Comparison of ENCODE assay signal across 8 cellular contexts in genomic region chr19:18542936-18543813, GRCh38. TPM values are rescaled to one million over a fixed set of nuclear protein-coding genes. Genes with fewer than 3 reads are reported as not detected.
A peak's percentile ranks its signal among the peaks of the same experiment; 100 is the strongest.
DNase-seq lines count a peak whose midpoint lies in the region; ATAC-seq and TF ChIP-seq lines count a peak whose summit lies in the region.

Gene FKBP8 (minus strand): TSS chr19:18543573. CDS start chr19:18541970, 1,603 bp downstream.

- peaks cover 20 to 34% of the 10 kb centered on the region in 2 experiments for H3K79me1 ChIP-seq in IMR-90 (ENCODE audit: low read depth in 1 of 2, low read length in 2 of 2)

- intact Hi-C loops in Caco-2 (cut with micrococcal nuclease; ENCODE audit: unreplicated experiment) (no loop called here), IMR-90 (cut with micrococcal nuclease) (no loop called here), PC-3 (cut with micrococcal nuclease) (no loop called here)

- H3K4me3 ChIP-seq in Caco-2 (ENCODE audit: low read depth, low read length) (peak within 1 kb of the TSS; percentile 84), IMR-90 (ENCODE audit: insufficient read depth, low read depth, low read length) (peak within 1 kb of the TSS; percentile 89), PC-3 (ENCODE audit: low read length) (peak within 1 kb of the TSS; percentile 72)

- H3K27ac ChIP-seq in IMR-90 (ENCODE audit: insufficient read depth, low read length) = peak within 1 kb of the TSS; percentile 93
- no peak within 1 kb of the TSS for H3K27ac ChIP-seq in PC-3 (ENCODE audit: low read length)
- peak within 1 kb of the TSS; percentile 58 for H3K27ac ChIP-seq in epithelial cell of prostate

- H3K9me3 ChIP-seq in Caco-2 (no peaks in the 10 kb centered on the region), IMR-90 (ENCODE audit: control insufficient read depth, insufficient read depth, low read length) (no peaks in the 10 kb centered on the region), PC-3 (ENCODE audit: low read length) (no peaks in the 10 kb centered on the region)

- no peaks in the 10 kb centered on the region for H3K9me3 Mint-ChIP-seq in Caco-2 (ENCODE audit: unreplicated experiment)

- peak within 1 kb of the TSS; percentile 74 for H3K56ac ChIP-seq in IMR-90 (ENCODE audit: extremely low read depth, insufficient read depth, low read length)

- H2AK5ac ChIP-seq in IMR-90 (ENCODE audit: low read depth, low read length) = peak within 1 kb of the TSS; percentile 70

- peaks cover 24% of the 10 kb centered on the region for H3K36me3 Mint-ChIP-seq in Caco-2 (ENCODE audit: insufficient read depth, unreplicated experiment)

- ATAC-seq in GM21526 (IDR thresholded peaks at IDR 0.05; ENCODE audit: low FRiP score, unreplicated experiment) (peak; percentile 74), IMR-90 (ENCODE audit: low read depth) (peak; percentile 100), PC-3 (peak; percentile 98)

- H4K5ac ChIP-seq in IMR-90 (ENCODE audit: low read depth, low read length) = peak within 1 kb of the TSS; percentile 99

- no peaks in the 10 kb centered on the region for H3K9me2 ChIP-seq in PC-3 (replicated peaks; ENCODE audit: low read length)

- POLR2A ChIA-PET in Caco-2 (lab: Charles Lee) = interaction anchor here (0.7 kb wide), 1 partner anchor 376 kb away, joined by 3 read pairs; the partner anchor contains the start of gene COPE
- POLR2A ChIA-PET in IMR-90 (lab: Charles Lee; ENCODE audit: unreplicated experiment) = no interaction called here
- POLR2A ChIA-PET in PC-3 (lab: Charles Lee; ENCODE audit: unreplicated experiment) = no interaction called here

- peaks cover 11% of the 10 kb centered on the region for H3K79me2 ChIP-seq in PC-3 (ENCODE audit: low read length)

- H3K4me3 Mint-ChIP-seq in Caco-2 (ENCODE audit: unreplicated experiment) = peak within 1 kb of the TSS; percentile 82

- peak within 1 kb of the TSS; percentile 63 for H2BK120ac ChIP-seq in IMR-90 (ENCODE audit: low read depth, low read length)

- H3K27me3 ChIP-seq in Caco-2 (replicated peaks; ENCODE audit: control insufficient read depth, insufficient read depth, low read length) = no peaks in the 10 kb centered on the region
- no peaks in the 10 kb centered on the region for H3K27me3 ChIP-seq in IMR-90 (ENCODE audit: control insufficient read depth, insufficient read depth, low read length)
- no peaks in the 10 kb centered on the region for H3K27me3 ChIP-seq in PC-3 (ENCODE audit: low read length)

- peak within 1 kb of the TSS; percentile 97 for H3K4ac ChIP-seq in IMR-90 (ENCODE audit: low read depth, low read length)

- H4K91ac ChIP-seq in IMR-90 (ENCODE audit: insufficient read depth, low read depth, low read length) = peak within 1 kb of the TSS; percentile 82

- dilution Hi-C loops in IMR-90 (cut with HindIII; ENCODE audit: low sequenced_read_pairs, unreplicated experiment) = no loop called here

- H3K14ac ChIP-seq in IMR-90 (replicated peaks; ENCODE audit: low read depth, low read length) = peak within 1 kb of the TSS; percentile 95

- H2BK15ac ChIP-seq in IMR-90 (ENCODE audit: low read depth, low read length) = peak within 1 kb of the TSS; percentile 36; the same call in 1 of the 3 replicates

- no peaks in the 10 kb centered on the region for H3K27me3 Mint-ChIP-seq in Caco-2 (ENCODE audit: insufficient read depth, unreplicated experiment)

- peak within 1 kb of the TSS; percentile 92 for H3K27ac Mint-ChIP-seq in Caco-2 (ENCODE audit: unreplicated experiment)

- no peak for TF ChIP-seq POLR2A in IMR-90 (IDR thresholded peaks at IDR 0.05; ENCODE audit: low read depth, low read length)

- no peaks in the 10 kb centered on the region for H3K4me1 Mint-ChIP-seq in Caco-2 (ENCODE audit: low read depth, unreplicated experiment)

- peaks cover 13% of the 10 kb centered on the region for H3K9me1 ChIP-seq in IMR-90 (ENCODE audit: insufficient read depth, low read length)

- BruUV-seq in Caco-2 (replicated peaks; lab: Mats Ljungman, UMichigan) = no TSS peak
- no TSS peak for BruUV-seq in IMR-90 (replicated peaks; lab: Mats Ljungman, UMichigan)
- no TSS peak for BruUV-seq in PC-3 (replicated peaks; lab: Mats Ljungman, UMichigan)

- H3F3A ChIP-seq in PC-3 (ENCODE audit: low read length, unreplicated experiment) = no peaks in the 10 kb centered on the region

- H4K20me1 ChIP-seq in IMR-90 (ENCODE audit: insufficient read depth, low read length) (no peaks in the 10 kb centered on the region), PC-3 (ENCODE audit: low read length) (no peaks in the 10 kb centered on the region)

- peak within 1 kb of the TSS; percentile 99 for H2AK9ac ChIP-seq in IMR-90 (replicated peaks; ENCODE audit: low read depth, low read length, poor library complexity)

- H3K4me2 ChIP-seq in IMR-90 (ENCODE audit: low read depth, low read length) (peak within 1 kb of the TSS; percentile 93), PC-3 (ENCODE audit: low read length) (peak within 1 kb of the TSS; percentile 94)

- H3K9ac ChIP-seq in IMR-90 (ENCODE audit: low read depth, low read length) (peak within 1 kb of the TSS; percentile 91), PC-3 (ENCODE audit: low read length) (peak within 1 kb of the TSS; percentile 46; the same call in 1 of the 2 replicates)

- peak within 1 kb of the TSS; percentile 81 to 98 for H4K8ac ChIP-seq in IMR-90 (ENCODE audit: low read depth in 2 of 2, low read length in 2 of 2)

- H3K23ac ChIP-seq in IMR-90 (ENCODE audit: low read depth, low read length) = peak within 1 kb of the TSS; percentile 94

- H2BK5ac ChIP-seq in IMR-90 (ENCODE audit: low read depth, low read length, poor library complexity, severe bottlenecking) = peak within 1 kb of the TSS; percentile 97

- no peak for TF ChIP-seq RAD21 in IMR-90 (IDR thresholded peaks at IDR 0.05; ENCODE audit: low read length)

- CTCF ChIA-PET in Caco-2 (lab: Charles Lee) = interaction anchor here (0.6 kb wide), 1 partner anchor 22 kb away, joined by 3 read pairs; the partner anchor contains the start of gene ELL
- CTCF ChIA-PET in IMR-90 (lab: Yijun Ruan, JAX) = no interaction called here
- CTCF ChIA-PET in PC-3 (lab: Charles Lee) = no interaction called here

- in situ Hi-C loops in IMR-90 (cut with MboI; ENCODE audit: low sequenced_read_pairs) = no loop called here

- peaks cover 11% of the 10 kb centered on the region for H3K4me1 ChIP-seq in Caco-2
- peaks cover 7% of the 10 kb centered on the region for H3K4me1 ChIP-seq in IMR-90 (ENCODE audit: control insufficient read depth, insufficient read depth, low read length)
- H3K4me1 ChIP-seq in PC-3 (ENCODE audit: insufficient read depth, low read length) = peaks cover 13% of the 10 kb centered on the region; the same call in 1 of the 2 replicates

- TF ChIP-seq CTCF in Caco-2 (IDR thresholded peaks at IDR 0.05; ENCODE audit: insufficient read depth in 1 of 2, low read depth in 1 of 2, low read length in 1 of 2, severe bottlenecking in 1 of 2, unreplicated experiment in 1 of 2) (no peak), IMR-90 (conservative IDR thresholded peaks at IDR 0.05; ENCODE audit: low read depth, low read length) (no peak), PC-3 (conservative IDR thresholded peaks at IDR 0.05; ENCODE audit: low read depth, low read length) (no peak)

- peak; percentile 90 to 95 for DNase-seq in Caco-2
- DNase-seq in IMR-90 = peak; percentile 79
- DNase-seq in PC-3 = peak; percentile 91
- peak; percentile 93 for DNase-seq in activated T-cell treated with anti-CD3 and anti-CD28 coated beads for 48 hours (ENCODE audit: low read depth)
- DNase-seq in epithelial cell of prostate (ENCODE audit: low read depth, low spot score) = peak; percentile 20
- peak; percentile 94 for DNase-seq in mucosa of gallbladder (ENCODE audit: low spot score)
- DNase-seq in stimulated activated CD8-positive, alpha-beta memory T cell treated with anti-CD3 and anti-CD28 coated beads, Interleukin-4, amount 100 ng/mL, for 1 hour (ENCODE audit: low read depth in 2 of 2, low spot score in 1 of 2) = peak; percentile 89 to 91

- H2BK20ac ChIP-seq in IMR-90 (ENCODE audit: low read depth, low read length) = peak within 1 kb of the TSS; percentile 72; the same call in 1 of the 2 replicates

- H3K18ac ChIP-seq in IMR-90 (ENCODE audit: low read depth, low read length) = peak within 1 kb of the TSS; percentile 67

- H3K36me3 ChIP-seq in Caco-2 (ENCODE audit: control insufficient read depth, insufficient read depth, low read length) = peaks cover 2% of the 10 kb centered on the region; the same call in 1 of the 2 replicates
- H3K36me3 ChIP-seq in IMR-90 (ENCODE audit: control insufficient read depth, insufficient read depth, low read length) = peaks cover 23% of the 10 kb centered on the region
- H3K36me3 ChIP-seq in PC-3 (ENCODE audit: low read depth, low read length) = peaks cover 5% of the 10 kb centered on the region; the same call in 1 of the 2 replicates

- 0% methylated on average over 10 of the region's 86 CpGs; no CpG with 5 or more reads in 1 of the 2 experiments for WGBS in IMR-90 (ENCODE audit: extremely low coverage in 2 of 2, insufficient read length in 1 of 2), 2 experiments

- H2AFZ ChIP-seq in IMR-90 (replicated peaks; ENCODE audit: low read length, poor library complexity) (peak within 1 kb of the TSS; percentile 98), PC-3 (ENCODE audit: low read length) (peak within 1 kb of the TSS; percentile 97)

TF ChIP-seq in IMR-90, 13 proteins besides CTCF, POLR2A, EP300 and RAD21:
- TF ChIP-seq MAFK (IDR thresholded peaks at IDR 0.05; ENCODE audit: low read depth, low read length) = no peak
- TF ChIP-seq FOS (IDR thresholded peaks at IDR 0.05; ENCODE audit: low read depth, low read length) = peak; percentile 65; the same call in 1 of the 2 replicates
- 0 out of 2 replicates have a peak, but pooled peaks have one; percentile 47 for TF ChIP-seq MAZ (IDR thresholded peaks at IDR 0.05; ENCODE audit: borderline replicate concordance, low read depth, low read length)
- no peak for TF ChIP-seq SMC3 (IDR thresholded peaks at IDR 0.05; ENCODE audit: low read depth, low read length)
TF ChIP-seq in IMR-90: peak in this region for 2.

RNA-seq across cellular contexts. Expression of gene FKBP8, which starts in this region (rescaled TPM):
- total RNA-seq in Caco-2 (2022) (174 and 184 TPM in 2 replicates), IMR-90 (2012; rRNA removed) (134 and 153 TPM in 2 replicates), PC-3 (2014; rRNA removed) (243 and 278 TPM in 2 replicates), mucosa of gallbladder (226 TPM)
- 289 and 312 TPM in 2 replicates for polyA plus RNA-seq in IMR-90 (2012; rRNA removed)
- polyA plus RNA-seq in IMR-90 (2012; cell fraction: cytosol; rRNA removed) = 290 and 383 TPM in 2 replicates
- 283 and 393 TPM in 2 replicates for polyA plus RNA-seq in IMR-90 (2012; cell fraction: nucleus; rRNA removed; ENCODE audit: low replicate concordance)

Comparison
In these comparisons a context has a peak if more than half of its experiments do, and no peak if none do; other contexts are left out.
1. DNase-seq: peak in every context shown above with its lines; median percentile 94 in mucosa of gallbladder; 93 in activated T-cell treated with anti-CD3 and anti-CD28 coated beads for 48 hours; 92 in Caco-2; 91 in PC-3; 90 in stimulated activated CD8-positive, alpha-beta memory T cell treated with anti-CD3 and anti-CD28 coated beads, Interleukin-4, amount 100 ng/mL, for 1 hour; 79 in IMR-90; 20 in epithelial cell of prostate.